In genomic region chr9:121634800-121635261, GRCh38 we compare ENCODE assay signal across 10 cellular contexts. TPM values are rescaled to one million over a fixed set of nuclear protein-coding genes. Genes with fewer than 3 reads are reported as not detected.
DNase-seq lines count a peak whose midpoint lies in the region; ATAC-seq lines count a peak whose summit lies in the region.
"Had no signal": no experiment of that assay in that cellular context is flagged by ENCODE, and none has a peak within 500 bp of the region (broad histone marks: within the 10 kb centered on the region; RNA-seq: fewer than 3 reads in every experiment).

No MANE protein-coding gene starts in this region.

- no peaks in the 10 kb centered on the region for H3K4me1 ChIP-seq in CD8-positive, alpha-beta memory T cell (ENCODE audit: insufficient read depth, low read length)

- CTCF ChIA-PET in CD8-positive, alpha-beta memory T cell (lab: Charles Lee), result no interaction called here

- H3K27me3 Mint-ChIP-seq in CD8-positive, alpha-beta memory T cell, result peaks cover 10 to 18% of the 10 kb centered on the region in 2 donors

- H3K9me3 Mint-ChIP-seq in stimulated activated effector memory CD8-positive, alpha-beta T cell treated with anti-CD3 and anti-CD28 coated beads, Interleukin-12 subunit alpha, Interleukin-12 subunit beta, amount 100 ng/mL, for 72 hours, result no peaks in the 10 kb centered on the region
- no peaks in the 10 kb centered on the region for H3K9me3 Mint-ChIP-seq in CD8-positive, alpha-beta memory T cell

- H3K36me3 Mint-ChIP-seq in stimulated activated effector memory CD8-positive, alpha-beta T cell treated with anti-CD3 and anti-CD28 coated beads, Interleukin-12 subunit alpha, Interleukin-12 subunit beta, amount 100 ng/mL, for 72 hours, result peaks cover 6% of the 10 kb centered on the region
- H3K36me3 Mint-ChIP-seq in CD8-positive, alpha-beta memory T cell, result no peaks in the 10 kb centered on the region

- DNase-seq in SHP77 treated with DMSO at 0.1 percent for 48 hours (lab: John Stamatoyannopoulos, UW) (peak; percentile 56), head of caudate nucleus (peak in 30 of 42 donors; percentile 22 to 83 (median 57)), NCI-H187 (lab: John Stamatoyannopoulos, UW) (no peak), DMS153 (lab: John Stamatoyannopoulos, UW) (no peak)
- DNase-seq in stimulated activated effector memory CD8-positive, alpha-beta T cell treated with anti-CD3 and anti-CD28 coated beads, Interleukin-12 subunit alpha, Interleukin-12 subunit beta, amount 100 ng/mL, for 72 hours (ENCODE audit: low spot score in 2 of 2), result no peak
- no peak for DNase-seq in CD8-positive, alpha-beta memory T cell
- DNase-seq: NCI-H187 treated with DMSO at 0.1 percent for 48 hours had no signal

- ATAC-seq in GM19351 (IDR thresholded peaks at IDR 0.05; ENCODE audit: unreplicated experiment), result peak; percentile 40
- ATAC-seq in stimulated activated effector memory CD8-positive, alpha-beta T cell treated with anti-CD3 and anti-CD28 coated beads, Interleukin-12 subunit alpha, Interleukin-12 subunit beta, amount 100 ng/mL, for 72 hours, result peak; percentile 17
- no peak for ATAC-seq in HG03139 (IDR thresholded peaks at IDR 0.05; ENCODE audit: unreplicated experiment)

- H3K4me3 Mint-ChIP-seq in stimulated activated effector memory CD8-positive, alpha-beta T cell treated with anti-CD3 and anti-CD28 coated beads, Interleukin-12 subunit alpha, Interleukin-12 subunit beta, amount 100 ng/mL, for 72 hours, result no peak overlapping the region
- H3K4me3 Mint-ChIP-seq in CD8-positive, alpha-beta memory T cell, result no peak overlapping the region

- H3K36me3 ChIP-seq in CD8-positive, alpha-beta memory T cell (ENCODE audit: insufficient read depth, low read length), result no peaks in the 10 kb centered on the region

- intact Hi-C loops in head of caudate nucleus (cut with DNase I), result no loop called here

- no peak overlapping the region for H3K4me3 ChIP-seq in CD8-positive, alpha-beta memory T cell (ENCODE audit: low read length)

- no peak overlapping the region for H3K27ac ChIP-seq in CD8-positive, alpha-beta memory T cell (ENCODE audit: low read depth, low read length)
- H3K27ac ChIP-seq: epithelial cell of prostate had no signal

- no peaks in the 10 kb centered on the region for H3K27me3 ChIP-seq in CD8-positive, alpha-beta memory T cell (ENCODE audit: insufficient read depth, low read length, poor library complexity, severe bottlenecking)

- peak overlapping the region; percentile 37 for H3K27ac Mint-ChIP-seq in stimulated activated effector memory CD8-positive, alpha-beta T cell treated with anti-CD3 and anti-CD28 coated beads, Interleukin-12 subunit alpha, Interleukin-12 subunit beta, amount 100 ng/mL, for 72 hours
- H3K27ac Mint-ChIP-seq in CD8-positive, alpha-beta memory T cell, result no peak overlapping the region

- POLR2A ChIA-PET in CD8-positive, alpha-beta memory T cell (lab: Charles Lee), result no interaction called here

- H3K9me3 ChIP-seq in CD8-positive, alpha-beta memory T cell (ENCODE audit: low read length), result no peaks in the 10 kb centered on the region

- peaks cover 11% of the 10 kb centered on the region for H3K4me1 Mint-ChIP-seq in stimulated activated effector memory CD8-positive, alpha-beta T cell treated with anti-CD3 and anti-CD28 coated beads, Interleukin-12 subunit alpha, Interleukin-12 subunit beta, amount 100 ng/mL, for 72 hours
- peaks cover 0 to 5% (median 4%) of the 10 kb centered on the region in 3 donors for H3K4me1 Mint-ChIP-seq in CD8-positive, alpha-beta memory T cell

RNA-seq across cellular contexts. Expression of gene DAB2IP, which starts 16.6 kb away (rescaled TPM):
- total RNA-seq in CD8-positive, alpha-beta memory T cell, result under 1 TPM; 0.15 to 0.27 TPM
- polyA plus RNA-seq in CD8-positive, alpha-beta memory T cell, result 0.41 TPM

Comparison
In these comparisons a context has a peak if more than half of its experiments do, and no peak if none do; other contexts are left out.
1. DNase-seq: peak in SHP77 treated with DMSO at 0.1 percent for 48 hours (single experiment) and head of caudate nucleus (30 of 42); none in stimulated activated effector memory CD8-positive, alpha-beta T cell treated with anti-CD3 and anti-CD28 coated beads, Interleukin-12 subunit alpha, Interleukin-12 subunit beta, amount 100 ng/mL, for 72 hours (0 of 2), NCI-H187 (0 of 2), CD8-positive, alpha-beta memory T cell (0 of 5) and DMS153 (single experiment).